Comparison of ENCODE assay signal across 17 cellular contexts in the genomic region with DNA sequence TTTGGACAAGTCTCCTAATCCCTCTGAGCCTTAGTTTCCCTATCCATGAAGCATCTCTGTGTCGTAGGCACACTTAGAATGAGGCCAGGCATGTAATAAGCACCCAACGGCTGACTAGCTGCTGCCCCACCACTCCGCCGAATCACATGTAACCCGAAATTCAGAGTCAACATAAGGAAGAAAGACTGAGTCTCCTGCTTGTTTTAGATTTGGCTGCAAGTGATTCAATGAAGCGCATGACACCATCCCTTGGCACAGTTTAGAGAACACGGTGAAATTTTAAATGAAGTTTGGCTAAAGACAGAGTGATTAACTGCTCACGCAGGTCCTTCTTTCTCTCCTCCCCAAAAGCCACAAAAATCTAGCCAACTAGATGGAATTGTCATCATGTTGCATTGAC.
DNase-seq lines count a peak whose midpoint lies in the region; ATAC-seq and TF ChIP-seq lines count a peak whose summit lies in the region.
"Had no signal": no experiment of that assay in that cellular context is flagged by ENCODE, and none has a peak within 500 bp of the region (broad histone marks: within the 10 kb centered on the region; RNA-seq: fewer than 3 reads in every experiment).

No MANE protein-coding gene starts in this region.

- no peak for TF ChIP-seq CTCF in gastrocnemius medialis (IDR thresholded peaks at IDR 0.05 in 4 of 5, conservative IDR thresholded peaks at IDR 0.05 in 1 of 5)
- TF ChIP-seq CTCF in testis (IDR thresholded peaks at IDR 0.05), result no peak

- TF ChIP-seq POLR2A in gastrocnemius medialis (IDR thresholded peaks at IDR 0.05) (no peak), testis (IDR thresholded peaks at IDR 0.05) (no peak)

- H3K36me3 ChIP-seq in gastrocnemius medialis (no peaks in the 10 kb centered on the region), testis (ENCODE audit: low read depth, missing control alignments) (no peaks in the 10 kb centered on the region)
- H3K36me3 ChIP-seq: BLaER1 had no signal

- no peak overlapping the region for H3K4me3 ChIP-seq in gastrocnemius medialis
- H3K4me3 ChIP-seq in testis, result no peak overlapping the region
- H3K4me3 ChIP-seq: BLaER1 had no signal

- intact Hi-C loops in gastrocnemius medialis (cut with DNase I; ENCODE audit: low total_unique reads) (no loop called here), testis (cut with DNase I; ENCODE audit: low total_unique reads) (no loop called here)

- H3K4me1 ChIP-seq in gastrocnemius medialis, result peaks cover 0 to 12% of the 10 kb centered on the region in 2 donors
- H3K4me1 ChIP-seq in testis, result no peaks in the 10 kb centered on the region
- H3K4me1 ChIP-seq: BLaER1, Caco-2 had no signal

- H3K27me3 ChIP-seq in gastrocnemius medialis, result no peaks in the 10 kb centered on the region
- no peaks in the 10 kb centered on the region for H3K27me3 ChIP-seq in testis
- H3K27me3 ChIP-seq: BLaER1 had no signal

- in situ Hi-C loops in gastrocnemius medialis (cut with MboI; ENCODE audit: low sequenced_read_pairs in 4 of 4), result no loop called here

- WGBS in testis, 2 donors, result 46 to 63% methylated on average over 8 of the region's 8 CpGs

- H3K9me3 ChIP-seq in gastrocnemius medialis (no peaks in the 10 kb centered on the region), testis (no peaks in the 10 kb centered on the region)
- H3K9me3 ChIP-seq: BLaER1, Caco-2 had no signal

- peak overlapping the region in 1 of 4 donors; percentile 65 for H3K27ac ChIP-seq in gastrocnemius medialis
- H3K27ac ChIP-seq in testis, result no peak overlapping the region
- H3K27ac ChIP-seq: BLaER1, C4-2B had no signal

- DNase-seq in inferior parietal cortex (ENCODE audit: extremely low spot score), result peak; percentile 17
- peak; percentile 12 for DNase-seq in occipital lobe (lab: John Stamatoyannopoulos, UW)
- peak in 1 of 2 donors; percentile 71 for DNase-seq in gastrocnemius medialis
- DNase-seq in testis, result peak; percentile 37
- no peak for DNase-seq in NCI-H226
- DNase-seq in NCI-H748 (lab: John Stamatoyannopoulos, UW; ENCODE audit: unreplicated experiment), result no peak
- DNase-seq: Caco-2; CD4-positive, CD25-positive, alpha-beta regulatory T cell; CD8-positive, alpha-beta T cell; DMS153; DND-41; H7; HCEC 1CT had no signal

- ATAC-seq in gastrocnemius medialis (peak; percentile 51 to 99), esophagus mucosa (no peak), HG03439 (IDR thresholded peaks at IDR 0.05; ENCODE audit: unreplicated experiment) (no peak)
- ATAC-seq: CD8-positive, alpha-beta T cell had no signal

Comparison
In these comparisons a context has a peak if more than half of its experiments do, and no peak if none do; other contexts are left out.
1. DNase-seq: peak in inferior parietal cortex (single experiment), occipital lobe (single experiment) and testis (single experiment); none in NCI-H226 (single experiment) and NCI-H748 (single experiment).
2. ATAC-seq: peak in gastrocnemius medialis (2 of 2); none in esophagus mucosa (single experiment) and HG03439 (single experiment).